ENCODE assay signal across 1 cellular context in the genomic region with DNA sequence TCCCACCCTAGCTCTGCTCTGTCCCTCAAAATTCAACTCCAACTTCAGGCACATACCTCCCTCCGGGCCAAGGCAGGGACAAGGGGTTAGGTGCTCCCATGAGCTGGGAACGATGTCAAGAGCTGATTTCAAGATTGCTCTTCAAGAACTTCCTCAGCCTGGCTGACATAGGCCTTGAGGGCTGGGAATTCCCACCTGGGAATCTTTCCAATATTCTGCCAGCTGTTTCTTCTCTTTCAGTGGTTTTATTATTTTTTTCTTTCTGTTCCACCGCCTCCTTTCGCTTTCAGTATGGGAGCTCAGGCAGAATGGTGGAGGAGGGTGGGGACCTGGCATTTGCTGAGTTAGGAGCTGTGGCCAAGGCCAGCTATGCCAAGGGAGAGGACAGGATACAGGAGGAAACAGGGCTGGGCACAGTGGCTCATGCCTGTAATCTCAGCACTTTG.
TF ChIP-seq lines count a peak whose summit lies in the region.

No MANE protein-coding gene starts in this region.

TF ChIP-seq in WTC11, 78 proteins besides CTCF, POLR2A, EP300 and RAD21 (continued from another document):
- TF ChIP-seq, protein P1, sequence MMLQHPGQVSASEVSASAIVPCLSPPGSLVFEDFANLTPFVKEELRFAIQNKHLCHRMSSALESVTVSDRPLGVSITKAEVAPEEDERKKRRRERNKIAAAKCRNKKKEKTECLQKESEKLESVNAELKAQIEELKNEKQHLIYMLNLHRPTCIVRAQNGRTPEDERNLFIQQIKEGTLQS (CRISPR knock-in tag; conservative IDR thresholded peaks at IDR 0.05) = no peak
- no peak for TF ChIP-seq ZNF138 (CRISPR knock-in tag; conservative IDR thresholded peaks at IDR 0.05)
- TF ChIP-seq JUN (CRISPR knock-in tag; IDR thresholded peaks at IDR 0.05) = no peak
